In the genomic region with DNA sequence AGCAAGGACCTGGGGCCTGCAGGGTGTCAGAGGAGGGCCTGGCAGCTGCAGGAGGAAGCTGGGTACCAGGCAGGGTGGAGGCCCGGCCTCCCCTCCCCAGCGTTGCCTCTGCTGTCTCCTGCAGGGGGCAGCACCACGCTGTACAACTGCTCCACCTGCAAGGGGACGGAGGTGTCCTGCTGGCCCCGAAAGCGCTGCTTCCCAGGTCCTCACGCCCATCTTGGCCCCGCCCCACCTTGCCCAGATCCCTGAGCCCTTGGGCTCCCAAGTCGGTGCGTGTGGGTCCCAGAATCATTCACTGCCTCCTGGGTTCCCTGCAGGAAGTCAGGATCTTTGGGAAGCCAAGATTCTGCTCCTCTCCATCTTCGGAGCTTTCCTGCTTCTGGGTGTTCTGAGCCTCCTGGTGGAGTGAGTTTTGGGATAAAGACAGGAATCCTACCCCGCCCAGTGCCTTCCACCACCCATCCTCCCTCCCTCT, we compare ENCODE assay signal across 8 cellular contexts. TPM values are rescaled to one million over a fixed set of nuclear protein-coding genes. Genes with fewer than 3 reads are reported as not detected.
DNase-seq lines count a peak whose midpoint lies in the region; ATAC-seq and TF ChIP-seq lines count a peak whose summit lies in the region.

No MANE protein-coding gene starts in this region.

- peak; percentile 52 for DNase-seq in Caki2 (ENCODE audit: low read depth)
- DNase-seq in HT-29 (ENCODE audit: low spot score), result peak; percentile 72
- DNase-seq in RKO (ENCODE audit: low spot score), result peak; percentile 59
- DNase-seq in activated T-helper 1 cell treated with anti-CD3 and anti-CD28 coated beads, Interleukin-12 subunit alpha, Interleukin-12 subunit beta, Interleukin-2, Interleukin-4 antibody, amounts not matched to agents 30 ng/mL and 10 ng/mL and 1 ng/mL, durations not matched to agents 14 hours and 24 hours and 36 hours (ENCODE audit: low spot score), result peak; percentile 82
- DNase-seq in foreskin fibroblast, result peak; percentile 53 to 81
- peak; percentile 75 for DNase-seq in neural crest cell (ENCODE audit: low read depth, low spot score)
- peak; percentile 86 to 89 for DNase-seq in stimulated activated naive CD8-positive, alpha-beta T cell treated with anti-CD3 and anti-CD28 coated beads, Interleukin-15, amount 100 ng/mL, for 72 hours

- intact Hi-C loops in activated T-helper 1 cell treated with anti-CD3 and anti-CD28 coated beads, Interleukin-12 subunit alpha, Interleukin-12 subunit beta, Interleukin-2, Interleukin-4 antibody, amounts not matched to agents 30 ng/mL and 10 ng/mL and 1 ng/mL, durations not matched to agents 14 hours and 24 hours and 36 hours (cut with micrococcal nuclease), result loop anchor here (1.0 to 5.0 kb wide), 4 partner anchors 48 to 205 kb away; partner anchors contain the start of genes SENP3 and TMEM256

- no peaks in the 10 kb centered on the region for H3K27me3 Mint-ChIP-seq in activated T-helper 1 cell treated with anti-CD3 and anti-CD28 coated beads, Interleukin-12 subunit alpha, Interleukin-12 subunit beta, Interleukin-2, Interleukin-4 antibody, amounts not matched to agents 30 ng/mL and 10 ng/mL and 1 ng/mL, durations not matched to agents 14 hours and 24 hours and 36 hours (ENCODE audit: insufficient read depth)
- no peaks in the 10 kb centered on the region for H3K27me3 Mint-ChIP-seq in neural crest cell (ENCODE audit: low read depth)
- no peaks in the 10 kb centered on the region for H3K27me3 Mint-ChIP-seq in stimulated activated naive CD8-positive, alpha-beta T cell treated with anti-CD3 and anti-CD28 coated beads, Interleukin-15, amount 100 ng/mL, for 72 hours

- H3K4me3 Mint-ChIP-seq in activated T-helper 1 cell treated with anti-CD3 and anti-CD28 coated beads, Interleukin-12 subunit alpha, Interleukin-12 subunit beta, Interleukin-2, Interleukin-4 antibody, amounts not matched to agents 30 ng/mL and 10 ng/mL and 1 ng/mL, durations not matched to agents 14 hours and 24 hours and 36 hours, result no peak overlapping the region
- H3K4me3 Mint-ChIP-seq in neural crest cell, result no peak overlapping the region
- H3K4me3 Mint-ChIP-seq in stimulated activated naive CD8-positive, alpha-beta T cell treated with anti-CD3 and anti-CD28 coated beads, Interleukin-15, amount 100 ng/mL, for 72 hours, result peak overlapping the region in 1 of 2 donors; percentile 18

- H3K36me3 Mint-ChIP-seq in activated T-helper 1 cell treated with anti-CD3 and anti-CD28 coated beads, Interleukin-12 subunit alpha, Interleukin-12 subunit beta, Interleukin-2, Interleukin-4 antibody, amounts not matched to agents 30 ng/mL and 10 ng/mL and 1 ng/mL, durations not matched to agents 14 hours and 24 hours and 36 hours (ENCODE audit: low read depth), result peaks cover 8% of the 10 kb centered on the region
- no peaks in the 10 kb centered on the region for H3K36me3 Mint-ChIP-seq in neural crest cell (ENCODE audit: low read depth)

- peak; percentile 80 for ATAC-seq in stimulated activated naive CD8-positive, alpha-beta T cell treated with anti-CD3 and anti-CD28 coated beads, Interleukin-15, amount 100 ng/mL, for 72 hours
- ATAC-seq in GM18520 (IDR thresholded peaks at IDR 0.05; ENCODE audit: unreplicated experiment), result no peak

- H3K4me1 Mint-ChIP-seq in activated T-helper 1 cell treated with anti-CD3 and anti-CD28 coated beads, Interleukin-12 subunit alpha, Interleukin-12 subunit beta, Interleukin-2, Interleukin-4 antibody, amounts not matched to agents 30 ng/mL and 10 ng/mL and 1 ng/mL, durations not matched to agents 14 hours and 24 hours and 36 hours (ENCODE audit: low read depth), result peaks cover 29% of the 10 kb centered on the region
- peaks cover 23% of the 10 kb centered on the region for H3K4me1 Mint-ChIP-seq in neural crest cell
- H3K4me1 Mint-ChIP-seq in stimulated activated naive CD8-positive, alpha-beta T cell treated with anti-CD3 and anti-CD28 coated beads, Interleukin-15, amount 100 ng/mL, for 72 hours, result peaks cover 44% of the 10 kb centered on the region

- H3K27ac Mint-ChIP-seq in activated T-helper 1 cell treated with anti-CD3 and anti-CD28 coated beads, Interleukin-12 subunit alpha, Interleukin-12 subunit beta, Interleukin-2, Interleukin-4 antibody, amounts not matched to agents 30 ng/mL and 10 ng/mL and 1 ng/mL, durations not matched to agents 14 hours and 24 hours and 36 hours, result no peak overlapping the region
- H3K27ac Mint-ChIP-seq in neural crest cell (ENCODE audit: unreplicated experiment), result no peak overlapping the region
- H3K27ac Mint-ChIP-seq in stimulated activated naive CD8-positive, alpha-beta T cell treated with anti-CD3 and anti-CD28 coated beads, Interleukin-15, amount 100 ng/mL, for 72 hours, result no peak overlapping the region

- in situ Hi-C loops in Caki2 (cut with HindIII; ENCODE audit: low pct_unique_long_range_greater_than_20kb, low sequenced_read_pairs), result no loop called here

- no peaks in the 10 kb centered on the region for H3K9me3 Mint-ChIP-seq in activated T-helper 1 cell treated with anti-CD3 and anti-CD28 coated beads, Interleukin-12 subunit alpha, Interleukin-12 subunit beta, Interleukin-2, Interleukin-4 antibody, amounts not matched to agents 30 ng/mL and 10 ng/mL and 1 ng/mL, durations not matched to agents 14 hours and 24 hours and 36 hours
- no peaks in the 10 kb centered on the region for H3K9me3 Mint-ChIP-seq in neural crest cell
- no peaks in the 10 kb centered on the region for H3K9me3 Mint-ChIP-seq in stimulated activated naive CD8-positive, alpha-beta T cell treated with anti-CD3 and anti-CD28 coated beads, Interleukin-15, amount 100 ng/mL, for 72 hours

- peak; percentile 74 for TF ChIP-seq CTCF in foreskin fibroblast (IDR thresholded peaks at IDR 0.05; ENCODE audit: low read depth, low read length)
- peak; percentile 87 for TF ChIP-seq CTCF in neural crest cell (conservative IDR thresholded peaks at IDR 0.05)

- H3K4me3 ChIP-seq in foreskin fibroblast (ENCODE audit: low read depth in 1 of 2, low read length in 2 of 2), result no peak overlapping the region

RNA-seq across cellular contexts. Expression of gene TMEM95, which starts 1.2 kb away (rescaled TPM):
- not detected in 2 replicates for total RNA-seq in Caki2 (2014; rRNA removed; shearing (Covaris generic); ENCODE audit: low replicate concordance)
- total RNA-seq in HT-29 (2014; rRNA removed; shearing (Covaris generic)), result not detected in 2 replicates
- total RNA-seq in activated T-helper 1 cell treated with anti-CD3 and anti-CD28 coated beads, Interleukin-12 subunit alpha, Interleukin-12 subunit beta, Interleukin-2, Interleukin-4 antibody, amounts not matched to agents 30 ng/mL and 10 ng/mL and 1 ng/mL, durations not matched to agents 14 hours and 24 hours and 36 hours, result 0.17 TPM in 1 of 2 replicates, not detected in the other
- total RNA-seq in neural crest cell, result not detected in 2 replicates

RNA-seq across cellular contexts. Expression of gene KCTD11, which starts 4.1 kb away (rescaled TPM):
- 17.2 and 23.2 TPM in 2 replicates for total RNA-seq in Caki2 (2014; rRNA removed; shearing (Covaris generic); ENCODE audit: low replicate concordance)
- total RNA-seq in HT-29 (2014; rRNA removed; shearing (Covaris generic)), result 5.0 and 6.2 TPM in 2 replicates
- 5.3 TPM in 2 replicates for total RNA-seq in activated T-helper 1 cell treated with anti-CD3 and anti-CD28 coated beads, Interleukin-12 subunit alpha, Interleukin-12 subunit beta, Interleukin-2, Interleukin-4 antibody, amounts not matched to agents 30 ng/mL and 10 ng/mL and 1 ng/mL, durations not matched to agents 14 hours and 24 hours and 36 hours
- 7.9 and 8.0 TPM in 2 replicates for total RNA-seq in neural crest cell

RNA-seq across cellular contexts. Expression of gene ACAP1, which starts 19.8 kb away (rescaled TPM):
- 2.3 and 26.4 TPM in 2 replicates for total RNA-seq in Caki2 (2014; rRNA removed; shearing (Covaris generic); ENCODE audit: low replicate concordance)
- 0.08 TPM in 1 of 2 replicates, not detected in the other for total RNA-seq in HT-29 (2014; rRNA removed; shearing (Covaris generic))
- total RNA-seq in activated T-helper 1 cell treated with anti-CD3 and anti-CD28 coated beads, Interleukin-12 subunit alpha, Interleukin-12 subunit beta, Interleukin-2, Interleukin-4 antibody, amounts not matched to agents 30 ng/mL and 10 ng/mL and 1 ng/mL, durations not matched to agents 14 hours and 24 hours and 36 hours, result 260 and 266 TPM in 2 replicates
- total RNA-seq in neural crest cell, result 1.2 and 1.3 TPM in 2 replicates

RNA-seq across cellular contexts. Expression of gene TNK1, which starts 24.8 kb away (rescaled TPM):
- total RNA-seq in Caki2 (2014; rRNA removed; shearing (Covaris generic); ENCODE audit: low replicate concordance), result 1.8 and 2.9 TPM in 2 replicates
- 4.8 and 9.4 TPM in 2 replicates for total RNA-seq in HT-29 (2014; rRNA removed; shearing (Covaris generic))
- total RNA-seq in activated T-helper 1 cell treated with anti-CD3 and anti-CD28 coated beads, Interleukin-12 subunit alpha, Interleukin-12 subunit beta, Interleukin-2, Interleukin-4 antibody, amounts not matched to agents 30 ng/mL and 10 ng/mL and 1 ng/mL, durations not matched to agents 14 hours and 24 hours and 36 hours, result 3.8 and 4.9 TPM in 2 replicates
- total RNA-seq in neural crest cell, result 0.21 and 0.43 TPM in 2 replicates

RNA-seq across cellular contexts. Expression of gene NEURL4, which starts 27.0 kb away (rescaled TPM):
- 15.0 and 17.9 TPM in 2 replicates for total RNA-seq in Caki2 (2014; rRNA removed; shearing (Covaris generic); ENCODE audit: low replicate concordance)
- total RNA-seq in HT-29 (2014; rRNA removed; shearing (Covaris generic)), result 18.0 and 21.1 TPM in 2 replicates
- 57.1 and 60.9 TPM in 2 replicates for total RNA-seq in activated T-helper 1 cell treated with anti-CD3 and anti-CD28 coated beads, Interleukin-12 subunit alpha, Interleukin-12 subunit beta, Interleukin-2, Interleukin-4 antibody, amounts not matched to agents 30 ng/mL and 10 ng/mL and 1 ng/mL, durations not matched to agents 14 hours and 24 hours and 36 hours
- total RNA-seq in neural crest cell, result 65.6 and 69.5 TPM in 2 replicates
